In genomic region chr11:19660076-19660475, GRCh38 we compare ENCODE assay signal across 8 cellular contexts. TPM values are rescaled to one million over a fixed set of nuclear protein-coding genes. Genes with fewer than 3 reads are reported as not detected.
DNase-seq lines count a peak whose midpoint lies in the region; ATAC-seq and TF ChIP-seq lines count a peak whose summit lies in the region.

No MANE protein-coding gene starts in this region.

- TF ChIP-seq CTCF in progenitor cell of endocrine pancreas (IDR thresholded peaks at IDR 0.05; ENCODE audit: unreplicated experiment) = no peak
- TF ChIP-seq CTCF in osteoblast (IDR thresholded peaks at IDR 0.05; ENCODE audit: extremely low read depth, low read depth, low read length) = no peak

- no peak overlapping the region for H3K4me2 ChIP-seq in osteoblast (ENCODE audit: insufficient read depth, low read length)

- no peaks in the 10 kb centered on the region for H3K79me2 ChIP-seq in osteoblast (ENCODE audit: insufficient read depth, low read length)

- H3K4me3 ChIP-seq in osteoblast (ENCODE audit: insufficient read depth, low read length) = no peak overlapping the region

- peak; percentile 41 for DNase-seq in AG08396 (ENCODE audit: low spot score)
- peak; percentile 46 for DNase-seq in RPMI8226
- DNase-seq in glomerular visceral epithelial cell (ENCODE audit: extremely low spot score) = peak; percentile 90
- DNase-seq in progenitor cell of endocrine pancreas (ENCODE audit: low spot score, unreplicated experiment) = no peak
- no peak for DNase-seq in osteoblast (ENCODE audit: insufficient read length, low spot score, missing footprints)
- no peak for DNase-seq in G401 (ENCODE audit: low spot score)

- no peak overlapping the region for H2AFZ ChIP-seq in osteoblast (ENCODE audit: low read length)

- H3K27ac Mint-ChIP-seq in progenitor cell of endocrine pancreas = no peak overlapping the region

- H3K9me3 Mint-ChIP-seq in progenitor cell of endocrine pancreas (ENCODE audit: low read depth) = peaks cover 3% of the 10 kb centered on the region

- H3K4me1 Mint-ChIP-seq in progenitor cell of endocrine pancreas (ENCODE audit: low read depth) = no peaks in the 10 kb centered on the region

- H3K4me1 ChIP-seq in osteoblast (ENCODE audit: insufficient read depth, low read length) = peaks cover 9% of the 10 kb centered on the region

- in situ Hi-C loops in G401 (cut with HindIII; ENCODE audit: low sequenced_read_pairs) = no loop called here

- no peaks in the 10 kb centered on the region for H3K27me3 ChIP-seq in osteoblast (ENCODE audit: insufficient read depth, low read length)

- H3K36me3 Mint-ChIP-seq in progenitor cell of endocrine pancreas (ENCODE audit: insufficient read depth) = no peaks in the 10 kb centered on the region

- ATAC-seq in GM18868 (IDR thresholded peaks at IDR 0.05; ENCODE audit: unreplicated experiment) = peak; percentile 100
- peak; percentile 97 for ATAC-seq in HG02943 (IDR thresholded peaks at IDR 0.05; ENCODE audit: low read depth, unreplicated experiment)

- H4K20me1 ChIP-seq in osteoblast (ENCODE audit: insufficient read depth, low read length) = no peaks in the 10 kb centered on the region

- H3K4me3 Mint-ChIP-seq in progenitor cell of endocrine pancreas (ENCODE audit: low read depth) = no peak overlapping the region

- no peaks in the 10 kb centered on the region for H3K9me3 ChIP-seq in osteoblast (ENCODE audit: low read depth, low read length)

- H3K27me3 Mint-ChIP-seq in progenitor cell of endocrine pancreas = peaks cover 3% of the 10 kb centered on the region

- H3K27ac ChIP-seq in osteoblast (ENCODE audit: low read depth, low read length) = no peak overlapping the region

- H3K36me3 ChIP-seq in osteoblast (ENCODE audit: insufficient read depth, low read length) = no peaks in the 10 kb centered on the region

RNA-seq across cellular contexts. Expression of gene NAV2, which starts 52.6 kb away (rescaled TPM):
- total RNA-seq in progenitor cell of endocrine pancreas (88.3 and 101 TPM in 2 replicates), osteoblast (8.7 and 12.4 TPM in 2 replicates)
- total RNA-seq in G401 (2014; rRNA removed; shearing (Covaris generic)) = 2.5 and 4.2 TPM in 2 replicates

Comparison
In these comparisons a context has a peak if more than half of its experiments do, and no peak if none do; other contexts are left out.
1. DNase-seq: peak in AG08396 (single experiment), RPMI8226 (single experiment) and glomerular visceral epithelial cell (single experiment); none in progenitor cell of endocrine pancreas (single experiment), osteoblast (single experiment) and G401 (single experiment).